ENCODE assay signal across 3 cellular contexts in genomic region chr4:54561940-54562339, GRCh38.
"Had no signal": no experiment of that assay in that cellular context is flagged by ENCODE, and none has a peak within 500 bp of the region (broad histone marks: within the 10 kb centered on the region; RNA-seq: fewer than 3 reads in every experiment).

No MANE protein-coding gene starts in this region.

- ATAC-seq: GM12878 had no signal

- H3K4me3 ChIP-seq: GM12878 had no signal

- DNase-seq: GDM1, GF-D8 had no signal
